8 cellular contexts compared by ENCODE assay signal in the genomic region with DNA sequence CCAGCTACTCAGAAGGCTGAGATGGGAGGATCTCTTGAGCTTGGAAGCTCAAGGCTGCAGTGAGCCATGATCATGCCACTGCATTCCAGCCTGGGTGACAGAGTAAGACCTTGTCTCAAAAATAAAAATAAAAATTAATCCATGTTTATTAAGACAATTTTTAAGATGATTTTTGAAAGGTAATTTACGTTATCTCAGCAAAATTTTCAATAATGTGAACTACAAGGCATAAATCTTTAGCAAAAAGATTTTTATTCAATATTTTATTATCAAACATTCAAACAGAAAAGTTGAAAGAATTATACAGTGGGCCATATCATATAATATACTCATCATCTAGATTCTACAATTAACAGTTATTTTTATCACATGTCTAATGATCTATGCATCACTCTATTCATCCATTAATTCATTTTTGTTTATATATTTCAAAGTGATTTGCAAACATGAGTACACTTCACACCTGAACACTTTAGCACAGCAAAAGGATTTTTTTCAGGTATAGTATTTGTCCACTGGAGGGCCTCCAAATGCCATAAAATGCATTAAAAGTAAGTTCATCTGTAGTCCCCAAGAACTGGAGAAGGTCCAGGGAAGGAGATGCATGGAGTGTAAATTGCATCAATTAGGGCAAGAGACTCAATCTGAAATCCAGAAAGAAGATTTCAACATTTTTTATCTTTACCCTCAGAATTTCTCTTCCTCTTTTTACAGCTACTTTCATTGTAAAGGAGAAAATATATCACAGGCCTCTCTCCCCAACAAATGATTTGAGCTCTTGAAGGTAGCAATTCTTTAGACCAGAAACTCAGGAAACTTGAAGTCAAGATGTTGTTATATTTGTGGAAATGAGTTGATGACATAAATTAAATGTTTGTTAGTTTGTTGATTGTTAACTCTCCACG. TPM values are rescaled to one million over a fixed set of nuclear protein-coding genes. Genes with fewer than 3 reads are reported as not detected.
DNase-seq lines count a peak whose midpoint lies in the region; ATAC-seq and TF ChIP-seq lines count a peak whose summit lies in the region.

No MANE protein-coding gene starts in this region.

- H3K36me3 Mint-ChIP-seq in central memory CD8-positive, alpha-beta T cell (ENCODE audit: insufficient read depth): peaks cover 4% of the 10 kb centered on the region
- no peaks in the 10 kb centered on the region for H3K36me3 Mint-ChIP-seq in T-helper 2 cell treated with Interferon-gamma antibody and Interleukin-4, amounts not matched to agents 5 μg/mL and 100 μg/mL, for 36 hours (ENCODE audit: low read depth)

- TF ChIP-seq POLR2A in heart left ventricle (IDR thresholded peaks at IDR 0.05): no peak

- H3K9me3 Mint-ChIP-seq in central memory CD8-positive, alpha-beta T cell: no peaks in the 10 kb centered on the region
- no peaks in the 10 kb centered on the region for H3K9me3 Mint-ChIP-seq in T-helper 2 cell treated with Interferon-gamma antibody and Interleukin-4, amounts not matched to agents 5 μg/mL and 100 μg/mL, for 36 hours

- intact Hi-C loops in heart left ventricle (cut with DNase I) (loop anchor here in 5 of 10 donors (2.0 to 10.0 kb wide), 6 partner anchors 40 to 367 kb away; a partner anchor contains a TSS), cardiac septum (cut with DNase I) (loop anchor here (5.0 kb wide), 1 partner anchor 100 kb away; no protein-coding TSS in a partner anchor)

- H3K4me3 Mint-ChIP-seq in central memory CD8-positive, alpha-beta T cell: no peak overlapping the region
- no peak overlapping the region for H3K4me3 Mint-ChIP-seq in T-helper 2 cell treated with Interferon-gamma antibody and Interleukin-4, amounts not matched to agents 5 μg/mL and 100 μg/mL, for 36 hours

- H3K27ac ChIP-seq in heart left ventricle: no peak overlapping the region

- no peaks in the 10 kb centered on the region for H3K27me3 Mint-ChIP-seq in central memory CD8-positive, alpha-beta T cell
- H3K27me3 Mint-ChIP-seq in T-helper 2 cell treated with Interferon-gamma antibody and Interleukin-4, amounts not matched to agents 5 μg/mL and 100 μg/mL, for 36 hours (ENCODE audit: low read depth): no peaks in the 10 kb centered on the region

- H3K4me3 ChIP-seq in heart left ventricle: no peak overlapping the region

- H3K4me1 ChIP-seq in heart left ventricle: peaks cover 0 to 3% (median 0%) of the 10 kb centered on the region in 12 donors

- H3K4me1 Mint-ChIP-seq in central memory CD8-positive, alpha-beta T cell: no peaks in the 10 kb centered on the region
- H3K4me1 Mint-ChIP-seq in T-helper 2 cell treated with Interferon-gamma antibody and Interleukin-4, amounts not matched to agents 5 μg/mL and 100 μg/mL, for 36 hours (ENCODE audit: low read depth): no peaks in the 10 kb centered on the region

- no peak overlapping the region for H3K27ac Mint-ChIP-seq in central memory CD8-positive, alpha-beta T cell (ENCODE audit: low read depth)
- no peak overlapping the region for H3K27ac Mint-ChIP-seq in T-helper 2 cell treated with Interferon-gamma antibody and Interleukin-4, amounts not matched to agents 5 μg/mL and 100 μg/mL, for 36 hours

- DNase-seq in heart left ventricle (no peak), cardiac septum (ENCODE audit: low spot score) (no peak), HPDE6-E6E7 (ENCODE audit: extremely low spot score) (peak; percentile 14), NOMO-1 treated with DMSO at 0.1 percent for 48 hours (lab: John Stamatoyannopoulos, UW; ENCODE audit: unreplicated experiment) (peak; percentile 100), medulla oblongata (ENCODE audit: extremely low spot score) (peak; percentile 67), omental fat pad (ENCODE audit: low spot score) (no peak)
- no peak for DNase-seq in central memory CD8-positive, alpha-beta T cell (ENCODE audit: low spot score in 2 of 2)
- DNase-seq in T-helper 2 cell treated with Interferon-gamma antibody and Interleukin-4, amounts not matched to agents 5 μg/mL and 100 μg/mL, for 36 hours (ENCODE audit: low spot score): no peak

- H3K27me3 ChIP-seq in heart left ventricle: no peaks in the 10 kb centered on the region

- ATAC-seq in heart left ventricle: peak in 1 of 4 donors; percentile 32
- ATAC-seq in central memory CD8-positive, alpha-beta T cell (replicated peaks; ENCODE audit: extremely low read depth, poor library complexity, severe bottlenecking): peak; percentile 36
- ATAC-seq in omental fat pad (ENCODE audit: low FRiP score): no peak

- 83 to 97% (median 93%) methylated on average over 2 of the region's 2 CpGs for WGBS in heart left ventricle, 4 donors

- peak; percentile 19 to 60 (median 46) for TF ChIP-seq CTCF in heart left ventricle (IDR thresholded peaks at IDR 0.05)
- no peak for TF ChIP-seq CTCF in omental fat pad (IDR thresholded peaks at IDR 0.05)

- H3K36me3 ChIP-seq in heart left ventricle: peaks cover 0 to 74% (median 38%) of the 10 kb centered on the region in 9 donors

- no peaks in the 10 kb centered on the region for H3K9me3 ChIP-seq in heart left ventricle

RNA-seq across cellular contexts. Expression of a gene that starts 38.6 kb away (rescaled TPM):
- total RNA-seq in heart left ventricle (10 to 100 TPM in 4 of 9 donors, 1 to 10 TPM in 5; 5.6 to 12.1 (median 9.9) TPM), cardiac septum (9.4 TPM), omental fat pad (10 to 100 TPM in 1 of 4 donors, 1 to 10 TPM in 3; 7.5 to 31.2 (median 9.0) TPM)
- polyA plus RNA-seq in heart left ventricle: 1 to 10 TPM; 4.0 to 4.7 TPM

Comparison
In these comparisons a context has a peak if more than half of its experiments do, and no peak if none do; other contexts are left out.
1. DNase-seq: peak in HPDE6-E6E7 (single experiment), NOMO-1 treated with DMSO at 0.1 percent for 48 hours (single experiment) and medulla oblongata (single experiment); none in heart left ventricle (0 of 5), cardiac septum (single experiment), central memory CD8-positive, alpha-beta T cell (0 of 2), omental fat pad (single experiment) and T-helper 2 cell treated with Interferon-gamma antibody and Interleukin-4, amounts not matched to agents 5 μg/mL and 100 μg/mL, for 36 hours (single experiment).
2. CTCF ChIP-seq: peak in heart left ventricle (12 of 12); none in omental fat pad (0 of 3).